ENCODE assay signal across 28 cellular contexts in genomic region chr9:87830446-87830845, GRCh38. TPM values are rescaled to one million over a fixed set of nuclear protein-coding genes. Genes with fewer than 3 reads are reported as not detected.
"Had no signal": no experiment of that assay in that cellular context is flagged by ENCODE, and none has a peak within 500 bp of the region (broad histone marks: within the 10 kb centered on the region; RNA-seq: fewer than 3 reads in every experiment).

No MANE protein-coding gene starts in this region.

- DNase-seq: activated CD4-positive, alpha-beta T cell treated with anti-CD3 and anti-CD28 coated beads, Interleukin-2, amount 10 ng/mL, durations not matched to agents 7 days and 5 days; activated CD4-positive, CD25-positive, alpha-beta regulatory T cell; activated naive CD4-positive, alpha-beta T cell treated with anti-CD3 and anti-CD28 coated beads, Interleukin-2, amount 10 ng/mL, durations not matched to agents 7 days and 5 days; activated T-cell treated with anti-CD3 and anti-CD28 coated beads, Interleukin-2, amount 50 U/mL, for 48 hours; amygdala; cortex of kidney; endodermal cell; esophagus squamous epithelium; gastrocnemius medialis; left colon; mesenchymal stem cell; pancreas; psoas muscle; right cardiac atrium; stimulated activated CD4-positive, alpha-beta T cell treated with anti-CD3 and anti-CD28 coated beads, Interleukin-12 subunit alpha, Interleukin-12 subunit beta, amount 100 ng/mL, for 4 hours; stimulated activated CD8-positive, alpha-beta memory T cell treated with anti-CD3 and anti-CD28 coated beads, Interleukin-4, amount 100 ng/mL, for 48 hours; stimulated activated naive B cell treated with anti-CD40 and anti-IgM and Interleukin-4, amounts not matched to agents 10 μg/mL and 1 μg/mL and 100 μg/mL, for 72 hours; T-helper 1 cell; upper lobe of left lung had no signal

- H3K36me3 ChIP-seq: cardiac muscle cell, esophagus squamous epithelium, gastrocnemius medialis, pancreas, thoracic aorta, upper lobe of left lung had no signal

- ATAC-seq: gastrocnemius medialis; left colon; pancreas; psoas muscle; right cardiac atrium; stimulated activated naive B cell treated with anti-CD40 and anti-IgM and Interleukin-4, amounts not matched to agents 10 μg/mL and 1 μg/mL and 100 μg/mL, for 72 hours had no signal

- H3K4me3 Mint-ChIP-seq: activated CD4-positive, alpha-beta T cell treated with anti-CD3 and anti-CD28 coated beads, Interleukin-2, amount 10 ng/mL, durations not matched to agents 7 days and 5 days; activated naive CD4-positive, alpha-beta T cell treated with anti-CD3 and anti-CD28 coated beads, Interleukin-2, amount 10 ng/mL, durations not matched to agents 7 days and 5 days; endodermal cell; nephron; stimulated activated naive B cell treated with anti-CD40 and anti-IgM and Interleukin-4, amounts not matched to agents 10 μg/mL and 1 μg/mL and 100 μg/mL, for 72 hours had no signal

- H3K27ac Mint-ChIP-seq: activated CD4-positive, alpha-beta T cell treated with anti-CD3 and anti-CD28 coated beads, Interleukin-2, amount 10 ng/mL, durations not matched to agents 7 days and 5 days; activated naive CD4-positive, alpha-beta T cell treated with anti-CD3 and anti-CD28 coated beads, Interleukin-2, amount 10 ng/mL, durations not matched to agents 7 days and 5 days; endodermal cell; nephron; stimulated activated naive B cell treated with anti-CD40 and anti-IgM and Interleukin-4, amounts not matched to agents 10 μg/mL and 1 μg/mL and 100 μg/mL, for 72 hours had no signal

- H3K27me3 ChIP-seq: cardiac muscle cell, gastrocnemius medialis, pancreas, upper lobe of left lung had no signal

- H3K4me1 ChIP-seq: esophagus squamous epithelium, gastrocnemius medialis, pancreas, psoas muscle, upper lobe of left lung had no signal

- H3K27ac ChIP-seq: cardiac muscle cell, esophagus squamous epithelium, gastrocnemius medialis, pancreas, psoas muscle, thoracic aorta, upper lobe of left lung had no signal

- H3K4me1 Mint-ChIP-seq: activated CD4-positive, alpha-beta T cell treated with anti-CD3 and anti-CD28 coated beads, Interleukin-2, amount 10 ng/mL, durations not matched to agents 7 days and 5 days; activated naive CD4-positive, alpha-beta T cell treated with anti-CD3 and anti-CD28 coated beads, Interleukin-2, amount 10 ng/mL, durations not matched to agents 7 days and 5 days; nephron; stimulated activated naive B cell treated with anti-CD40 and anti-IgM and Interleukin-4, amounts not matched to agents 10 μg/mL and 1 μg/mL and 100 μg/mL, for 72 hours had no signal

- H3K9me3 Mint-ChIP-seq: activated CD4-positive, alpha-beta T cell treated with anti-CD3 and anti-CD28 coated beads, Interleukin-2, amount 10 ng/mL, durations not matched to agents 7 days and 5 days; activated naive CD4-positive, alpha-beta T cell treated with anti-CD3 and anti-CD28 coated beads, Interleukin-2, amount 10 ng/mL, durations not matched to agents 7 days and 5 days; endodermal cell; nephron; stimulated activated naive B cell treated with anti-CD40 and anti-IgM and Interleukin-4, amounts not matched to agents 10 μg/mL and 1 μg/mL and 100 μg/mL, for 72 hours had no signal

- H3K9me3 ChIP-seq: esophagus squamous epithelium, gastrocnemius medialis, pancreas, psoas muscle, thoracic aorta, upper lobe of left lung had no signal

- H3K4me3 ChIP-seq: cardiac muscle cell, esophagus squamous epithelium, gastrocnemius medialis, pancreas, psoas muscle, thoracic aorta, upper lobe of left lung had no signal

- H3K36me3 Mint-ChIP-seq: activated naive CD4-positive, alpha-beta T cell treated with anti-CD3 and anti-CD28 coated beads, Interleukin-2, amount 10 ng/mL, durations not matched to agents 7 days and 5 days; stimulated activated naive B cell treated with anti-CD40 and anti-IgM and Interleukin-4, amounts not matched to agents 10 μg/mL and 1 μg/mL and 100 μg/mL, for 72 hours had no signal

RNA-seq across cellular contexts. Expression of gene SPATA31E1, which starts 52.2 kb away (rescaled TPM):
- total RNA-seq: activated CD4-positive, alpha-beta T cell treated with anti-CD3 and anti-CD28 coated beads, Interleukin-2, amount 10 ng/mL, durations not matched to agents 7 days and 5 days; cardiac muscle cell; cerebellum; endodermal cell; esophagus squamous epithelium; gastrocnemius medialis; left colon; lower leg skin; mononuclear cell; myocyte; pancreas; psoas muscle; right cardiac atrium; skeletal muscle tissue; thoracic aorta; upper lobe of left lung had no signal
- polyA plus RNA-seq: cardiac muscle cell, keratinocyte, psoas muscle, right cardiac atrium had no signal
